In the genomic region with DNA sequence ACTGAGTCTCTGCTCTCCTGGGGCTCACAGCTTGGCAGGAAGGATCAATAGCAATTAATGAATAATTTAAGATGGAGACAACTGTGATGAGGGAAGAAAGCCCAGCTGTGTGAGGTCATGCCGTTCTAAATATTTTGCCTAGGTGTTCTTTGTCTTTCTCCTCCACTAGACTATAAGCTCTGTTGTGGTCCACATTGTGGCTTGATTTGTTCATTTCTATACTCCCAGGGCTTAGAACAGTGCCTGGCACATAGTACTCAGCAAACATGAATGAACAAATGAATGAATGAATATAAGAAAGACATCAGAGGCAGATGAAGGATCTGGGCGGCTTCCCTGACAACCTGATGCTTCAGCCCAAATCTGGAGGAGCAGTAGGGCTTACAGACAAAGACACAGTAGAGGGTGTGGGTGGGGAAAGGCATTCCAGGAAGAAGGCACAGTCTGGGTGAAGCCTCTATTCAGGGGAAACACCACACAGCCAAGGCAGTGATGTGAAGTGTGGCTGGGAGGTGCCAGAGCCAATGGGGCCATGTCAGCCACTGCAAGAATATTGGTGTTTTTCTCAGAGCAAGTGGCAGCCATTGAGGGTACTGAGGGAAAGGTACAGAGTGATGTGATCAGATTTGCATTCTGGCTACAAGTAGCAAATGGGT, we compare ENCODE assay signal across 1 cellular context.
A peak's percentile ranks its signal among the peaks of the same experiment; 100 is the strongest.
TF ChIP-seq lines count a peak whose summit lies in the region.

No MANE protein-coding gene starts in this region.

TF ChIP-seq in GM12878, 131 proteins besides CTCF, POLR2A, EP300 and RAD21:
- TF ChIP-seq NKRF (conservative IDR thresholded peaks at IDR 0.05), result no peak
- TF ChIP-seq TBL1XR1 (IDR thresholded peaks at IDR 0.05; ENCODE audit: low read depth, low read length), result no peak
- TF ChIP-seq, protein P1, sequence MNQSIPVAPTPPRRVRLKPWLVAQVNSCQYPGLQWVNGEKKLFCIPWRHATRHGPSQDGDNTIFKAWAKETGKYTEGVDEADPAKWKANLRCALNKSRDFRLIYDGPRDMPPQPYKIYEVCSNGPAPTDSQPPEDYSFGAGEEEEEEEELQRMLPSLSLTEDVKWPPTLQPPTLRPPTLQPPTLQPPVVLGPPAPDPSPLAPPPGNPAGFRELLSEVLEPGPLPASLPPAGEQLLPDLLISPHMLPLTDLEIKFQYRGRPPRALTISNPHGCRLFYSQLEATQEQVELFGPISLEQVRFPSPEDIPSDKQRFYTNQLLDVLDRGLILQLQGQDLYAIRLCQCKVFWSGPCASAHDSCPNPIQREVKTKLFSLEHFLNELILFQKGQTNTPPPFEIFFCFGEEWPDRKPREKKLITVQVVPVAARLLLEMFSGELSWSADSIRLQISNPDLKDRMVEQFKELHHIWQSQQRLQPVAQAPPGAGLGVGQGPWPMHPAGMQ (IDR thresholded peaks at IDR 0.05; ENCODE audit: borderline replicate concordance), result no peak
- TF ChIP-seq CHD2 (IDR thresholded peaks at IDR 0.05; ENCODE audit: borderline replicate concordance, low read depth, low read length), result no peak
- peak; percentile 60 for TF ChIP-seq RUNX3 (IDR thresholded peaks at IDR 0.05; ENCODE audit: low read length)
- TF ChIP-seq ZNF207 (IDR thresholded peaks at IDR 0.05; ENCODE audit: borderline replicate concordance), result no peak
- TF ChIP-seq GATAD2B (conservative IDR thresholded peaks at IDR 0.05; ENCODE audit: low read depth), result no peak
- no peak for TF ChIP-seq RBBP5 (conservative IDR thresholded peaks at IDR 0.05)
- 0 out of 2 replicates have a peak, but pooled peaks have one; percentile 46 for TF ChIP-seq ZNF24 (IDR thresholded peaks at IDR 0.05)
- TF ChIP-seq GABPA (IDR thresholded peaks at IDR 0.05; ENCODE audit: low read depth), result no peak
- no peak for TF ChIP-seq NR2C2 (IDR thresholded peaks at IDR 0.05; ENCODE audit: borderline replicate concordance, control insufficient read depth, insufficient read length, low read depth)
- no peak for TF ChIP-seq LARP7 (IDR thresholded peaks at IDR 0.05)
- no peak for TF ChIP-seq NFIC (IDR thresholded peaks at IDR 0.05; ENCODE audit: low read depth, low read length)
